In genomic region chr9:17536027-17536426, GRCh38 we compare ENCODE assay signal across 17 cellular contexts. TPM values are rescaled to one million over a fixed set of nuclear protein-coding genes. Genes with fewer than 3 reads are reported as not detected.
DNase-seq lines count a peak whose midpoint lies in the region; ATAC-seq and TF ChIP-seq lines count a peak whose summit lies in the region.
"Had no signal": no experiment of that assay in that cellular context is flagged by ENCODE, and none has a peak within 500 bp of the region (broad histone marks: within the 10 kb centered on the region; RNA-seq: fewer than 3 reads in every experiment).

No MANE protein-coding gene starts in this region.

- H3K4me3 ChIP-seq in RWPE2 (ENCODE audit: severe bottlenecking) (no peak overlapping the region), epithelial cell of esophagus (ENCODE audit: low read length) (no peak overlapping the region), Peyer's patch (no peak overlapping the region)

- DNase-seq in RWPE2 (ENCODE audit: low spot score), result no peak
- peak; percentile 70 for DNase-seq in epithelial cell of esophagus (ENCODE audit: low read depth)
- DNase-seq in foreskin keratinocyte, result peak; percentile 89 to 94
- DNase-seq in activated CD4-positive, alpha-beta T cell treated with anti-CD3 and anti-CD28 coated beads, Interleukin-2, amount 50 U/mL, for 1 hour, result no peak
- no peak for DNase-seq in Peyer's patch
- DNase-seq: Calu3; CD4-positive, alpha-beta memory T cell; COR-L47; DMS53; DMS79 treated with DMSO at 0.1 percent for 48 hours; GF-D8; H7; HCEC 1CT had no signal

- ATAC-seq in RWPE2 (ENCODE audit: low read depth), result peak; percentile 35; the same call in 1 of the 3 replicates
- peak; percentile 83 for ATAC-seq in foreskin keratinocyte
- no peak for ATAC-seq in GM21528 (IDR thresholded peaks at IDR 0.05; ENCODE audit: low FRiP score, unreplicated experiment)

- H3K9me3 ChIP-seq in RWPE2 (ENCODE audit: severe bottlenecking), result no peaks in the 10 kb centered on the region
- no peaks in the 10 kb centered on the region for H3K9me3 ChIP-seq in Peyer's patch

- H3K27ac ChIP-seq in RWPE2 (ENCODE audit: poor library complexity, severe bottlenecking) (no peak overlapping the region), foreskin keratinocyte (peak overlapping the region; percentile 80), Peyer's patch (no peak overlapping the region)

- H3K36me3 ChIP-seq in RWPE2 (ENCODE audit: low read depth) (no peaks in the 10 kb centered on the region), Peyer's patch (no peaks in the 10 kb centered on the region)

- TF ChIP-seq POLR2A in Peyer's patch (IDR thresholded peaks at IDR 0.05), result no peak

- TF ChIP-seq CTCF in RWPE2 (IDR thresholded peaks at IDR 0.05; ENCODE audit: poor library complexity, severe bottlenecking) (no peak), epithelial cell of esophagus (IDR thresholded peaks at IDR 0.05; ENCODE audit: insufficient read depth, low read depth, low read length, missing control alignments) (no peak), foreskin keratinocyte (conservative IDR thresholded peaks at IDR 0.05) (no peak), Peyer's patch (IDR thresholded peaks at IDR 0.05) (no peak)

- H3K27me3 ChIP-seq in RWPE2 (ENCODE audit: insufficient read depth, poor library complexity, severe bottlenecking), result no peaks in the 10 kb centered on the region
- H3K27me3 ChIP-seq in foreskin keratinocyte, result no peaks in the 10 kb centered on the region
- H3K27me3 ChIP-seq in Peyer's patch, result no peaks in the 10 kb centered on the region

- H3K4me1 ChIP-seq in RWPE2 (ENCODE audit: insufficient read depth, poor library complexity, severe bottlenecking) (no peaks in the 10 kb centered on the region), foreskin keratinocyte (peaks cover 6% of the 10 kb centered on the region), Peyer's patch (no peaks in the 10 kb centered on the region)

RNA-seq across cellular contexts. Expression of gene SH3GL2, which starts 42.8 kb away (rescaled TPM):
- total RNA-seq in foreskin keratinocyte (not detected in 2 replicates), Peyer's patch (under 1 TPM in 1 of 4 donors, not detected in 3; 0.67 TPM)
- polyA plus RNA-seq in foreskin keratinocyte, result 0.03 TPM in 1 of 2 replicates, not detected in the other
- total RNA-seq: A172; A673; CD4-positive, alpha-beta memory T cell; G401 had no signal
- polyA plus RNA-seq: CD4-positive, alpha-beta memory T cell had no signal

Comparison
In these comparisons a context has a peak if more than half of its experiments do, and no peak if none do; other contexts are left out.
1. DNase-seq: peak in epithelial cell of esophagus (single experiment) and foreskin keratinocyte (2 of 2); none in RWPE2 (single experiment), activated CD4-positive, alpha-beta T cell treated with anti-CD3 and anti-CD28 coated beads, Interleukin-2, amount 50 U/mL, for 1 hour (single experiment) and Peyer's patch (0 of 3).